In the genomic region with DNA sequence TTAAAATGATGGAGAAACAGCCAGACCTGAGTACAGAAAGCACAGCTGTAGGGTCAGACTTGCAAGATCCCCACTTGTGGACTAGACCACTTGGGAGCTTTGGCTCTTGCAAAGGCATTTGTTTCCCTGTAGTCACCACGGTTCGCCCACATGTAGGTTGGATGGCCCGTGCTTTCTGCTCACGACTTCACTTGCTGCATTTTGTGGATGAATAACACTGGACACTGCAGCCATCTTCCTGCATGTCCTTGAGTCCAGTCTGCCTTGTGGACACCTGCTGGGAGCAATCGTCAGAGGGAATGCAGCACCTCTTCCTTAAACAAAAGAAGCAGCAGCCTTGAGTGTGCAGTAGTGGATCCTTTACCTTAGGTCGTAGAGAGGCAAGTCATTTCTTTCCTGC, we compare ENCODE assay signal across 1 cellular context.
TF ChIP-seq lines count a peak whose summit lies in the region.

No MANE protein-coding gene starts in this region.

TF ChIP-seq in IMR-90, 13 proteins besides CTCF, POLR2A, EP300 and RAD21 (continued from another document):
- TF ChIP-seq, protein P1, sequence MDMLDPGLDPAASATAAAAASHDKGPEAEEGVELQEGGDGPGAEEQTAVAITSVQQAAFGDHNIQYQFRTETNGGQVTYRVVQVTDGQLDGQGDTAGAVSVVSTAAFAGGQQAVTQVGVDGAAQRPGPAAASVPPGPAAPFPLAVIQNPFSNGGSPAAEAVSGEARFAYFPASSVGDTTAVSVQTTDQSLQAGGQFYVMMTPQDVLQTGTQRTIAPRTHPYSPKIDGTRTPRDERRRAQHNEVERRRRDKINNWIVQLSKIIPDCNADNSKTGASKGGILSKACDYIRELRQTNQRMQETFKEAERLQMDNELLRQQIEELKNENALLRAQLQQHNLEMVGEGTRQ (IDR thresholded peaks at IDR 0.05; ENCODE audit: low read depth, low read length) = no peak
